8 cellular contexts compared by ENCODE assay signal in the genomic region with DNA sequence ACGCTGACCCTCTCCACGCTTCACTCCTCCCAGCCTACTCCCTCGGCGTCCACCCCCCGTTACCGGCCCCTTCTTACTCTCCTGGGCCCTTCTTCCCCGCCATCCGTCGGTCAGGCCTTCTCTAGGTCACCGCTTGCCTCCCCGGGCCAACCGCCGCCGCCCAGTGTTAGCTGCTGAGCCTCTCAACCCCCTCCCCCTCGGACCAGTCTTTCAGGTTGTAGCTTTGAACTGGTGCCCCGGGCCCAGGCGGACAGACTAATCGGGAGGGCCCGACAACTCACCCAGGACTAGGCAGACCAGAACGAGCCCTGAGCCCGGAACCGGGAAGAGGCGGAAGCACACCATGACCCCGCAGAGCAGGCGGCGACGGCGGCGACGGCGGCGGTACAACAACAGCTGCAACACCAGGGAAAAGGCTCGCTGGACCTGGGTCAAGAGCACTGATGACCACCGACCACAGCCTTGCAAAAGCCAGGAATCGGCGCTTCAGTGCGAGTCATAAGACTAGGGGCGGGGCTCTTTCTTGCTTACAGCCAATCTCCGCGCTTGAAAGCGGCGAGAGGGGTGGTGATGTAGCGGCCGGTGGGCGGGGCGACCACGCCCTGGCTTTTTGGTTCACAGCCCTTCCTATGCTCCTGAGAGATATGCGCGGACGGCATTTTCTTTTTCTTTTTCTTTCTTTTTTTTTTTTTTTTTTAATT. TPM values are rescaled to one million over a fixed set of nuclear protein-coding genes. Genes with fewer than 3 reads are reported as not detected.
A peak's percentile ranks its signal among the peaks of the same experiment; 100 is the strongest.
DNase-seq lines count a peak whose midpoint lies in the region; ATAC-seq and TF ChIP-seq lines count a peak whose summit lies in the region.

A gene (minus strand): TSS at position 472 of the 701 bp plus-strand sequence. CDS start 127 bp downstream, at position 345.

- H3K4me1 ChIP-seq in adipocyte (ENCODE audit: control insufficient read depth, insufficient read depth, low read length) = peaks cover 8% of the 10 kb centered on the region
- H3K4me1 ChIP-seq in cardiac muscle cell (ENCODE audit: low read depth) = no peaks in the 10 kb centered on the region
- peaks cover 0 to 3% of the 10 kb centered on the region in 2 experiments for H3K4me1 ChIP-seq in trophoblast cell (ENCODE audit: control insufficient read depth in 1 of 2, insufficient read depth in 2 of 2, low read length in 2 of 2)
- peaks cover 0 to 24% (median under 1%) of the 10 kb centered on the region in 4 donors for H3K4me1 ChIP-seq in tibial nerve

- peaks cover 6% of the 10 kb centered on the region for H3K79me1 ChIP-seq in trophoblast cell (ENCODE audit: low read length)

- TF ChIP-seq EP300 in tibial nerve (IDR thresholded peaks at IDR 0.05) = peak; percentile 60 to 95

- H3K9ac ChIP-seq in adipocyte (ENCODE audit: low read length) (peak within 1 kb of the TSS; percentile 86), trophoblast cell (ENCODE audit: low read length) (peak within 1 kb of the TSS; percentile 82)

- H4K91ac ChIP-seq in trophoblast cell (ENCODE audit: low read depth, low read length) = peak within 1 kb of the TSS; percentile 74

- H3K9me3 ChIP-seq in adipocyte (ENCODE audit: control insufficient read depth, low read length) (no peaks in the 10 kb centered on the region), cardiac muscle cell (ENCODE audit: low read depth) (no peaks in the 10 kb centered on the region), trophoblast cell (ENCODE audit: insufficient read depth, low read depth, low read length) (no peaks in the 10 kb centered on the region), tibial nerve (no peaks in the 10 kb centered on the region)

- no peaks in the 10 kb centered on the region for H3K36me3 ChIP-seq in adipocyte (ENCODE audit: control insufficient read depth, insufficient read depth, low read length, severe bottlenecking)
- H3K36me3 ChIP-seq in cardiac muscle cell = no peaks in the 10 kb centered on the region
- no peaks in the 10 kb centered on the region for H3K36me3 ChIP-seq in trophoblast cell (ENCODE audit: control insufficient read depth in 1 of 2, insufficient read depth in 2 of 2, low read length in 2 of 2)
- H3K36me3 ChIP-seq in tibial nerve = no peaks in the 10 kb centered on the region

- DNase-seq in GM13976 (ENCODE audit: low spot score) (peak; percentile 84), NCI-H1436 treated with DMSO at 0.1 percent for 48 hours (lab: John Stamatoyannopoulos, UW) (peak; percentile 9), T follicular helper cell (ENCODE audit: low read depth) (peak; percentile 69), adipocyte (ENCODE audit: low read depth) (peak; percentile 93), cardiac muscle cell (ENCODE audit: low read depth in 1 of 2, low spot score in 1 of 2) (peak; percentile 92 to 93), trophoblast cell (peak; percentile 84), tibial nerve (ENCODE audit: low spot score in 2 of 2) (peak; percentile 80 to 86)

- in situ Hi-C loops in GM13976 (cut with MboI; ENCODE audit: low sequenced_read_pairs, unreplicated experiment) = loop anchor here (25.0 kb wide), 1 partner anchor 382 kb away; a partner anchor contains a TSS

- H4K12ac ChIP-seq in trophoblast cell (ENCODE audit: low read depth, low read length) = peak within 1 kb of the TSS; percentile 44

- no peak for TF ChIP-seq CTCF in GM13976 (IDR thresholded peaks at IDR 0.05; ENCODE audit: borderline replicate concordance, control extremely low read depth, extremely low read depth, insufficient read depth, missing control alignments)
- TF ChIP-seq CTCF in cardiac muscle cell (IDR thresholded peaks at IDR 0.05; ENCODE audit: low read depth, low read length) = no peak
- TF ChIP-seq CTCF in tibial nerve (IDR thresholded peaks at IDR 0.05) = no peak

- peaks cover 7% of the 10 kb centered on the region for H3K79me2 ChIP-seq in trophoblast cell (ENCODE audit: control insufficient read depth, insufficient read depth, low read length, poor library complexity)

- H2AFZ ChIP-seq in trophoblast cell (ENCODE audit: insufficient read depth, low read length, poor library complexity) = peak within 1 kb of the TSS; percentile 66

- TF ChIP-seq POLR2A in tibial nerve (IDR thresholded peaks at IDR 0.05) = peak; percentile 81 to 83

- H3K27me3 ChIP-seq in adipocyte (replicated peaks; ENCODE audit: control insufficient read depth, insufficient read depth, low read length) = no peaks in the 10 kb centered on the region
- no peaks in the 10 kb centered on the region for H3K27me3 ChIP-seq in cardiac muscle cell
- H3K27me3 ChIP-seq in trophoblast cell (ENCODE audit: insufficient read depth, low read length) = no peaks in the 10 kb centered on the region
- H3K27me3 ChIP-seq in tibial nerve = peaks cover 0 to 7% of the 10 kb centered on the region in 2 donors

- peak within 1 kb of the TSS; percentile 52 for H3K4ac ChIP-seq in trophoblast cell (ENCODE audit: low read depth, low read length)

- H3K23ac ChIP-seq in trophoblast cell (ENCODE audit: low read length) = no peak within 1 kb of the TSS

- peak within 1 kb of the TSS; percentile 93 for H3K27ac ChIP-seq in cardiac muscle cell
- peak within 1 kb of the TSS; percentile 85 for H3K27ac ChIP-seq in trophoblast cell (ENCODE audit: low read depth, low read length)
- H3K27ac ChIP-seq in tibial nerve = peak within 1 kb of the TSS; percentile 78 to 96 (median 90)

- peak within 1 kb of the TSS; percentile 81 for H3K4me2 ChIP-seq in trophoblast cell (ENCODE audit: low read length)

- peak within 1 kb of the TSS; percentile 86 for H2BK120ac ChIP-seq in trophoblast cell (ENCODE audit: insufficient read depth, low read length, poor library complexity)

- WGBS in trophoblast cell (ENCODE audit: extremely low coverage, insufficient coverage, insufficient read length) = no CpG with 5 or more reads among the region's 50 CpGs
- WGBS in tibial nerve, 2 donors = 0 to 34% methylated on average over 39 to 50 of the region's 50 CpGs

- peak within 1 kb of the TSS; percentile 41 for H2AK5ac ChIP-seq in trophoblast cell (ENCODE audit: low read length)

- H3K14ac ChIP-seq in trophoblast cell (ENCODE audit: low read length) = peak within 1 kb of the TSS; percentile 73

- H3K4me3 ChIP-seq in adipocyte (ENCODE audit: low read length) (peak within 1 kb of the TSS; percentile 88), cardiac muscle cell (peak within 1 kb of the TSS; percentile 78), trophoblast cell (ENCODE audit: low read depth, low read length) (peak within 1 kb of the TSS; percentile 87), tibial nerve (peak within 1 kb of the TSS; percentile 50 to 69 (median 62))

- peak within 1 kb of the TSS; percentile 72 for H3K18ac ChIP-seq in trophoblast cell (ENCODE audit: low read length)

- H2BK12ac ChIP-seq in trophoblast cell (ENCODE audit: low read length) = peak within 1 kb of the TSS; percentile 30

- peak; percentile 98 for ATAC-seq in HG02852 (IDR thresholded peaks at IDR 0.05; ENCODE audit: unreplicated experiment)

- peak within 1 kb of the TSS; percentile 66 for H4K8ac ChIP-seq in trophoblast cell (ENCODE audit: low read depth, low read length)

- peak within 1 kb of the TSS; percentile 77 for H2BK5ac ChIP-seq in trophoblast cell (ENCODE audit: low read depth, low read length, poor library complexity)

RNA-seq across cellular contexts. Expression of the gene that starts here (rescaled TPM):
- total RNA-seq in cardiac muscle cell (31.1 and 41.7 TPM in 2 replicates), tibial nerve (100 to 1,000 TPM in 3 of 4 donors, 10 to 100 TPM in 1; 84.9 to 110 (median 106) TPM)
- 72.0 and 95.1 TPM in 2 replicates for polyA plus RNA-seq in cardiac muscle cell
- 102 and 105 TPM in 2 replicates for polyA plus RNA-seq in trophoblast cell (2013)

Comparison
In these comparisons a context has a peak if more than half of its experiments do, and no peak if none do; other contexts are left out.
1. Peak in every context shown above with its lines: DNase-seq, ATAC-seq, H3K4me3 ChIP-seq and H3K27ac ChIP-seq.
2. DNase-seq: peak in every context shown above with its lines; median percentile 93 in adipocyte; 92 in cardiac muscle cell; 84 in GM13976; 84 in trophoblast cell; 83 in tibial nerve; 69 in T follicular helper cell; 9 in NCI-H1436 treated with DMSO at 0.1 percent for 48 hours.